Comparison of ENCODE assay signal across 21 cellular contexts in the genomic region with DNA sequence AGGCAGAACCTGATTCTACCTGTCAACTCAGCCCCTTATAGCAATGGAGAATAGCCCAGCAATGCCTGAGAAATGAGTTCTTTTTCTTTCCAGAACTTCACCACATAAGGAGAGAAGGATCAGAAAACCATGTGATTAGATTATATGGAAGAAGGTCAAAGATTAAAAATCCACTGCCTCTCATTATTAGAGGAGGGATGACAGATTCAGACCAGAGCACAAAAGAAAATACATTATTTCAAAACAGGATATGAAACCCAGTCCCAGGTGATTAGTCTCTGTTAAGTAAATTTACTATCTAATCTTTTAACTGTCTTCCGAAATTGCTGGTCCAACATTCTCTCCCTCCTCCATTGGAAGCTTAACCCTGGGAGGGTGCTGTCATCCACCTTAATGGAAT.
"Had no signal": no experiment of that assay in that cellular context is flagged by ENCODE, and none has a peak within 500 bp of the region (broad histone marks: within the 10 kb centered on the region; RNA-seq: fewer than 3 reads in every experiment).

No MANE protein-coding gene starts in this region.

- DNase-seq: activated B cell treated with CpG ODN at 0.5 μM for 24 hours; activated CD4-positive, alpha-beta T cell treated with anti-CD3 and anti-CD28 coated beads for 36 hours; activated CD4-positive, alpha-beta T cell treated with anti-CD3 and anti-CD28 coated beads, Interleukin-2, amount 50 U/mL, for 4 hours; activated CD8-positive, alpha-beta memory T cell treated with anti-CD3 and anti-CD28 coated beads for 24 hours; activated effector memory CD4-positive, alpha-beta T cell treated with Interleukin-2 at 50 U/mL for 16 hours; activated naive CD4-positive, alpha-beta T cell treated with anti-CD3 and anti-CD28 coated beads, Interleukin-2, amount 10 ng/mL, durations not matched to agents 7 days and 5 days; activated T-cell treated with anti-CD3 and anti-CD28 coated beads, Interleukin-2, amount 50 U/mL, for 72 hours; anterior cingulate cortex; effector CD8-positive, alpha-beta T cell; immature natural killer cell; lower lobe of right lung; naive thymus-derived CD4-positive, alpha-beta T cell; stimulated activated CD4-positive, alpha-beta T cell treated with anti-CD3 and anti-CD28 coated beads, Interleukin-2, amount 100 ng/mL, for 48 hours; stimulated activated CD8-positive, alpha-beta memory T cell treated with anti-CD3 and anti-CD28 coated beads, Interleukin-4, amount 100 ng/mL, for 48 hours; stimulated activated naive B cell treated with anti-CD40 and anti-IgM and Interleukin-4, amounts not matched to agents 10 μg/mL and 1 μg/mL and 100 μg/mL, for 72 hours; SW 1271; T-helper 17 cell; testis; upper lobe of left lung had no signal

- H3K27ac ChIP-seq: lower lobe of right lung, neural progenitor cell, testis, upper lobe of left lung had no signal

- H3K36me3 ChIP-seq: lower lobe of right lung, neural progenitor cell, upper lobe of left lung had no signal

- H3K27me3 ChIP-seq: neural progenitor cell, testis, upper lobe of left lung had no signal

- ATAC-seq: left lobe of liver; lower lobe of right lung; naive thymus-derived CD4-positive, alpha-beta T cell; stimulated activated naive B cell treated with anti-CD40 and anti-IgM and Interleukin-4, amounts not matched to agents 10 μg/mL and 1 μg/mL and 100 μg/mL, for 72 hours; T-helper 17 cell had no signal

- H2AFZ ChIP-seq: neural progenitor cell had no signal

- H3K4me2 ChIP-seq: neural progenitor cell had no signal

- H3K4me3 ChIP-seq: lower lobe of right lung, neural progenitor cell, testis, upper lobe of left lung had no signal

- H3K9me3 ChIP-seq: lower lobe of right lung, testis, upper lobe of left lung had no signal

- H3K4me1 ChIP-seq: neural progenitor cell, testis had no signal

- H3K9ac ChIP-seq: neural progenitor cell had no signal
